ENCODE assay signal across 22 cellular contexts in the genomic region with DNA sequence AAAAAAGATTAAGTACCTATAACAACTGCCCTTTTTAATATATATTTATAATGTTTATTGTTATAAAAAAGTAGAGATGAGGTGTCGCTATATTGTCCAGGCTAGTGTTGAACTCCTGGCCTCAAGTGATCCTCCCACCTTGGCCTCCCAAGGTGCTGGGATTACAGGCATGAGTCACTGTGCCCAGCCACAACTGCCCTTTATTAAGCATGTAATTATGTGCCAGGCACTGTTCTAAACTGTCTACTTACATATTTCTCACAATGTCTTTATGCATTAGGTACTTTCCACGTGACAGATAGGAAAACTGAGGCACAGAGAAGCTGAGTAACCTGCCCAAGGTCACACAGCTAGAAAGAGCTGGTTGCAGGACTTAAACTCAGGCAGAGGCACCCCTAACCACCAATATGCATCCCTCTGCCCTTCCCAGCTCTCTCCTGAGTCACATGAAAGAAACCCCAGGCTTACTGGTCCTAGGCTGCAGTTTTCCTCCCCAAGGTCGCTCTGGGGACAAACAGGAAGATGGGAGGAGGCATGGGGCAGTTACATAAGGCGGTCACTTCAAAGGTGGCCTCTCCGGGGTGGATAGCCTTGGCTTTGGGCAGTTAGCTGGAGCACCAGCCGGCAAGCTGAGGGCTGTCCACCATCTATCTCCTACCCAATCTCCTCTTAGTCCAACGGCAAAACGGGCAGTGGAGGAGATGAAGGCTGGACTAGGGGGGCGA. TPM values are rescaled to one million over a fixed set of nuclear protein-coding genes. Genes with fewer than 3 reads are reported as not detected.
DNase-seq lines count a peak whose midpoint lies in the region; ATAC-seq, FAIRE-seq and TF ChIP-seq lines count a peak whose summit lies in the region.
"Had no signal": no experiment of that assay in that cellular context is flagged by ENCODE, and none has a peak within 500 bp of the region (broad histone marks: within the 10 kb centered on the region; RNA-seq: fewer than 3 reads in every experiment).

No MANE protein-coding gene starts in this region.

- no peaks in the 10 kb centered on the region for H3K79me2 ChIP-seq in HepG2 (ENCODE audit: insufficient read depth, low read length)

- DNase-seq in WTC11 (ENCODE audit: low spot score) (no peak), HepG2 (ENCODE audit: low spot score) (peak; percentile 96), neuronal stem cell (ENCODE audit: low spot score) (no peak), NCI-H345 treated with DMSO at 0.1 percent for 48 hours (lab: John Stamatoyannopoulos, UW; ENCODE audit: unreplicated experiment) (no peak), vagina (ENCODE audit: extremely low spot score in 2 of 2) (no peak)
- DNase-seq in stimulated activated naive B cell treated with anti-CD40 and anti-IgM and Interleukin-4, amounts not matched to agents 10 μg/mL and 1 μg/mL and 100 μg/mL, for 72 hours = no peak
- no peak for DNase-seq in activated naive CD4-positive, alpha-beta T cell treated with anti-CD3 and anti-CD28 coated beads for 36 hours
- DNase-seq: C1 segment of cervical spinal cord; Calu3; CD4-positive, alpha-beta memory T cell; COR-L47; DMS53; DMS79 treated with DMSO at 0.1 percent for 48 hours; GF-D8; GM23248; H7; HCEC 1CT had no signal

- H3K27ac Mint-ChIP-seq in WTC11 = no peak overlapping the region
- H3K27ac Mint-ChIP-seq in stimulated activated naive B cell treated with anti-CD40 and anti-IgM and Interleukin-4, amounts not matched to agents 10 μg/mL and 1 μg/mL and 100 μg/mL, for 72 hours = peak overlapping the region; percentile 22
- H3K27ac Mint-ChIP-seq in activated naive CD4-positive, alpha-beta T cell treated with anti-CD3 and anti-CD28 coated beads for 36 hours = no peak overlapping the region

- no peak overlapping the region for H3K4me3 ChIP-seq in HepG2 (replicated peaks in 1 of 3; ENCODE audit: insufficient read depth in 1 of 3, low read depth in 2 of 3, low read length in 3 of 3)
- no peak overlapping the region for H3K4me3 ChIP-seq in neuronal stem cell (ENCODE audit: low read length in 2 of 2)
- no peak overlapping the region for H3K4me3 ChIP-seq in vagina
- H3K4me3 ChIP-seq: GM23248 had no signal

- TF ChIP-seq CTCF in WTC11 (IDR thresholded peaks at IDR 0.05) (no peak), HepG2 (CRISPR knock-in tag; IDR thresholded peaks at IDR 0.05) (peak; percentile 27; the same call in 1 of the 2 replicates), vagina (IDR thresholded peaks at IDR 0.05) (no peak)

- intact Hi-C loops in HepG2 (cut with micrococcal nuclease; ENCODE audit: unreplicated experiment) = no loop called here
- intact Hi-C loops in activated naive CD4-positive, alpha-beta T cell treated with anti-CD3 and anti-CD28 coated beads for 36 hours (cut with micrococcal nuclease) = no loop called here
- intact Hi-C loops in vagina (cut with DNase I) = no loop called here

- no TSS peak for BruUV-seq in HepG2 (replicated peaks; lab: Mats Ljungman, UMichigan)

- H3K27ac ChIP-seq in HepG2 (ENCODE audit: extremely low read length, insufficient read depth, low read length) (peak overlapping the region; percentile 32), neuronal stem cell (replicated peaks; ENCODE audit: low read length) (no peak overlapping the region), vagina (no peak overlapping the region)
- H3K27ac ChIP-seq: GM23248 had no signal

- H3K36me3 ChIP-seq in HepG2 (replicated peaks in 1 of 2; ENCODE audit: control insufficient read depth in 1 of 2, insufficient read depth in 2 of 2, low read length in 2 of 2) (no peaks in the 10 kb centered on the region), neuronal stem cell (replicated peaks in 1 of 2; ENCODE audit: control insufficient read depth in 2 of 2, insufficient read depth in 2 of 2, low read length in 2 of 2) (no peaks in the 10 kb centered on the region), vagina (no peaks in the 10 kb centered on the region)

- CTCF ChIA-PET in WTC11 (lab: Charles Lee) = no interaction called here
- CTCF ChIA-PET in HepG2 (lab: Yijun Ruan, JAX; ENCODE audit: low intra/inter-chr PET ratio, low total read pairs) = no interaction called here
- CTCF ChIA-PET in activated naive CD4-positive, alpha-beta T cell treated with anti-CD3 and anti-CD28 coated beads for 36 hours (lab: Charles Lee) = no interaction called here

- H4K8ac ChIP-seq in neuronal stem cell (ENCODE audit: low read depth, low read length) = no peak overlapping the region

- H3K36me3 Mint-ChIP-seq in WTC11 = no peaks in the 10 kb centered on the region
- no peaks in the 10 kb centered on the region for H3K36me3 Mint-ChIP-seq in stimulated activated naive B cell treated with anti-CD40 and anti-IgM and Interleukin-4, amounts not matched to agents 10 μg/mL and 1 μg/mL and 100 μg/mL, for 72 hours
- no peaks in the 10 kb centered on the region for H3K36me3 Mint-ChIP-seq in activated naive CD4-positive, alpha-beta T cell treated with anti-CD3 and anti-CD28 coated beads for 36 hours (ENCODE audit: low read depth)
- H3K36me3 Mint-ChIP-seq: CD4-positive, alpha-beta memory T cell had no signal

- H3K27me3 Mint-ChIP-seq in WTC11 (ENCODE audit: low read depth) = peaks cover 48% of the 10 kb centered on the region
- H3K27me3 Mint-ChIP-seq in stimulated activated naive B cell treated with anti-CD40 and anti-IgM and Interleukin-4, amounts not matched to agents 10 μg/mL and 1 μg/mL and 100 μg/mL, for 72 hours = peaks cover 38 to 46% of the 10 kb centered on the region in 2 donors
- peaks cover 47% of the 10 kb centered on the region for H3K27me3 Mint-ChIP-seq in activated naive CD4-positive, alpha-beta T cell treated with anti-CD3 and anti-CD28 coated beads for 36 hours (ENCODE audit: low read depth)

- H3K79me1 ChIP-seq in neuronal stem cell (ENCODE audit: low read depth, low read length) = no peaks in the 10 kb centered on the region

- H3K4me2 ChIP-seq in HepG2 (ENCODE audit: low read depth, low read length) (peak overlapping the region; percentile 10; the same call in 1 of the 2 replicates), neuronal stem cell (ENCODE audit: insufficient read depth, low read length, poor library complexity, severe bottlenecking) (no peak overlapping the region)

- H2BK120ac ChIP-seq in neuronal stem cell (ENCODE audit: low read depth, low read length) = no peak overlapping the region

- WGBS in HepG2 (ENCODE audit: low lambda C conversion rate) = 18% methylated on average over 9 of the region's 9 CpGs
- no CpG with 5 or more reads among the region's 9 CpGs for WGBS in neuronal stem cell (ENCODE audit: extremely low coverage in 2 of 2, insufficient read length in 2 of 2, insufficient replicate concordance in 1 of 2), 2 donors

- H3K4me1 Mint-ChIP-seq in WTC11 = peaks cover 25% of the 10 kb centered on the region
- H3K4me1 Mint-ChIP-seq in stimulated activated naive B cell treated with anti-CD40 and anti-IgM and Interleukin-4, amounts not matched to agents 10 μg/mL and 1 μg/mL and 100 μg/mL, for 72 hours = no peaks in the 10 kb centered on the region
- peaks cover 2% of the 10 kb centered on the region for H3K4me1 Mint-ChIP-seq in activated naive CD4-positive, alpha-beta T cell treated with anti-CD3 and anti-CD28 coated beads for 36 hours (ENCODE audit: low read depth)

- no peaks in the 10 kb centered on the region for H3K27me3 ChIP-seq in HepG2 (ENCODE audit: control insufficient read depth in 1 of 2, insufficient read depth in 2 of 2, low read length in 2 of 2)
- peaks cover 12 to 36% (median 26%) of the 10 kb centered on the region in 3 experiments for H3K27me3 ChIP-seq in neuronal stem cell (ENCODE audit: control insufficient read depth in 3 of 3, insufficient read depth in 3 of 3, low read depth in 1 of 3, low read length in 3 of 3)
- no peaks in the 10 kb centered on the region for H3K27me3 ChIP-seq in vagina

- H2BK5ac ChIP-seq in neuronal stem cell (ENCODE audit: low read length) = no peak overlapping the region

- no peak overlapping the region for H4K91ac ChIP-seq in neuronal stem cell (ENCODE audit: low read depth, low read length, poor library complexity)

- no peak overlapping the region for H3K4ac ChIP-seq in neuronal stem cell (ENCODE audit: low read length)

- ATAC-seq in WTC11 (no peak), HepG2 (peak; percentile 93), GM19351 (IDR thresholded peaks at IDR 0.05; ENCODE audit: unreplicated experiment) (no peak)
- ATAC-seq in stimulated activated naive B cell treated with anti-CD40 and anti-IgM and Interleukin-4, amounts not matched to agents 10 μg/mL and 1 μg/mL and 100 μg/mL, for 72 hours (replicated peaks) = no peak

- no peak overlapping the region for H3K14ac ChIP-seq in neuronal stem cell (ENCODE audit: low read length)

- H3K9me3 ChIP-seq in HepG2 (ENCODE audit: low read length) (no peaks in the 10 kb centered on the region), neuronal stem cell (replicated peaks in 1 of 2; ENCODE audit: control insufficient read depth in 2 of 2, insufficient read depth in 1 of 2, low read depth in 1 of 2, low read length in 2 of 2) (peaks cover 0 to 8% of the 10 kb centered on the region in 2 donors), vagina (no peaks in the 10 kb centered on the region)

- H3K23ac ChIP-seq in neuronal stem cell (ENCODE audit: low read depth, low read length, poor library complexity) = no peak overlapping the region

- no peak overlapping the region for H3K4me3 Mint-ChIP-seq in WTC11
- H3K4me3 Mint-ChIP-seq in stimulated activated naive B cell treated with anti-CD40 and anti-IgM and Interleukin-4, amounts not matched to agents 10 μg/mL and 1 μg/mL and 100 μg/mL, for 72 hours = no peak overlapping the region
- H3K4me3 Mint-ChIP-seq in activated naive CD4-positive, alpha-beta T cell treated with anti-CD3 and anti-CD28 coated beads for 36 hours = no peak overlapping the region
- H3K4me3 Mint-ChIP-seq: CD4-positive, alpha-beta memory T cell had no signal

- FAIRE-seq in HepG2 (lab: Jason Lieb, UNC) = peak; percentile 97
- FAIRE-seq: GM12891, GM18507, H1 had no signal

- H2AK5ac ChIP-seq in neuronal stem cell (ENCODE audit: low read depth, low read length) = peak overlapping the region; percentile 53

- H3K4me1 ChIP-seq in HepG2 (ENCODE audit: insufficient read depth, low read length) = peaks cover 39% of the 10 kb centered on the region
- H3K4me1 ChIP-seq in neuronal stem cell (ENCODE audit: control insufficient read depth in 2 of 2, insufficient read depth in 1 of 2, low read depth in 1 of 2, low read length in 2 of 2) = peaks cover 0 to 2% of the 10 kb centered on the region in 2 donors
- no peaks in the 10 kb centered on the region for H3K4me1 ChIP-seq in vagina

- no peak for TF ChIP-seq POLR2A in HepG2 (IDR thresholded peaks at IDR 0.05; ENCODE audit: insufficient read depth in 1 of 2, low read depth in 2 of 2, low read length in 2 of 2)
- no peak for TF ChIP-seq POLR2A in vagina (IDR thresholded peaks at IDR 0.05)

- H2BK12ac ChIP-seq in neuronal stem cell (ENCODE audit: low read length) = no peak overlapping the region

- TF ChIP-seq EP300 in HepG2 (IDR thresholded peaks at IDR 0.05; ENCODE audit: low read depth in 2 of 2, low read length in 2 of 2) (peak in 1 of 2 experiments; percentile 85; a peak in 2 of 4 replicates), HepG2 (CRISPR knock-in tag; IDR thresholded peaks at IDR 0.05; ENCODE audit: borderline replicate concordance) (peak; percentile 88)

- in situ Hi-C loops in HepG2 (cut with HindIII; ENCODE audit: extremely low pct_ligation_motif_present, low pct_unique_long_range_greater_than_20kb) = no loop called here

- H3K9ac ChIP-seq in HepG2 (ENCODE audit: insufficient read depth, low read depth, low read length) = no peak overlapping the region
- H3K9ac ChIP-seq in neuronal stem cell (ENCODE audit: low read depth, low read length, poor library complexity) = no peak overlapping the region
- H3K9ac ChIP-seq: GM23248 had no signal

- H3K18ac ChIP-seq in neuronal stem cell (ENCODE audit: low read length) = no peak overlapping the region

- H3K9me3 Mint-ChIP-seq in WTC11 = no peaks in the 10 kb centered on the region
- H3K9me3 Mint-ChIP-seq in stimulated activated naive B cell treated with anti-CD40 and anti-IgM and Interleukin-4, amounts not matched to agents 10 μg/mL and 1 μg/mL and 100 μg/mL, for 72 hours = no peaks in the 10 kb centered on the region
- H3K9me3 Mint-ChIP-seq in activated naive CD4-positive, alpha-beta T cell treated with anti-CD3 and anti-CD28 coated beads for 36 hours = no peaks in the 10 kb centered on the region

- POLR2A ChIA-PET in WTC11 (lab: Charles Lee) = interaction anchor here (0.7 kb wide), 1 partner anchor 1133 kb away, joined by 4 read pairs; no protein-coding TSS in a partner anchor
- POLR2A ChIA-PET in HepG2 (lab: Yijun Ruan, JAX) = interaction anchor here (1.2 to 2.4 kb wide), 4 partner anchors 26 to 69 kb away, joined by 3 to 20 read pairs (median 7); partner anchors contain the start of gene TBX3

- H2AFZ ChIP-seq in HepG2 (ENCODE audit: low read length) = no peak overlapping the region
- no peak overlapping the region for H2AFZ ChIP-seq in neuronal stem cell (ENCODE audit: low read length)
- H2AFZ ChIP-seq: GM23248 had no signal

- no peak for TF ChIP-seq RAD21 in HepG2 (CRISPR knock-in tag; IDR thresholded peaks at IDR 0.05)

- no peaks in the 10 kb centered on the region for H4K20me1 ChIP-seq in HepG2 (ENCODE audit: insufficient read depth, low read length)

- H2BK15ac ChIP-seq in neuronal stem cell (ENCODE audit: low read length) = no peak overlapping the region

RNA-seq across cellular contexts. Expression of gene TBX3, which starts 54.6 kb away (rescaled TPM):
- total RNA-seq in WTC11 (2021) (0.89 to 2.2 TPM (median 0.92 TPM) in 3 replicates), HepG2 (2016; rRNA removed; fragmentation: Illumina TruSeq; extraction: Trizol) (17.2 and 27.1 TPM in 2 replicates), vagina (57.0 TPM)
- 3.5 and 4.1 TPM in 2 replicates for total RNA-seq in HepG2 (2016; cell fraction: cytosol; rRNA removed; fragmentation: Illumina TruSeq; extraction: Trizol; ENCODE audit: low read depth)
- total RNA-seq in HepG2 (2016; cell fraction: insoluble cytoplasmic fraction; rRNA removed; fragmentation: Illumina TruSeq; extraction: Trizol) = 13.7 and 27.3 TPM in 2 replicates
- 9.0 and 9.4 TPM in 2 replicates for total RNA-seq in HepG2 (2016; cell fraction: membrane; rRNA removed; fragmentation: Illumina TruSeq; extraction: Trizol)
- 39.2 and 46.8 TPM in 2 replicates for total RNA-seq in HepG2 (2016; cell fraction: nucleus; rRNA removed; fragmentation: Illumina TruSeq; extraction: Trizol)
- 38.1 and 42.4 TPM in 2 replicates for polyA plus RNA-seq in HepG2 (2011; rRNA removed)
- polyA plus RNA-seq in HepG2 (2011; cell fraction: cytosol; rRNA removed) = 12.5 and 15.0 TPM in 2 replicates
- 179 and 200 TPM in 2 replicates for polyA plus RNA-seq in HepG2 (2011; cell fraction: nucleus; rRNA removed)
- 34.8 and 37.9 TPM in 2 replicates for polyA plus RNA-seq in HepG2 (2012)
- polyA plus RNA-seq in HepG2 (2016; cell fraction: cytosol; fragmentation: Illumina TruSeq; extraction: Trizol; ENCODE audit: low read depth) = 1.0 and 1.1 TPM in 2 replicates
- 16.8 and 21.4 TPM in 2 replicates for polyA plus RNA-seq in HepG2 (2016; cell fraction: insoluble cytoplasmic fraction; fragmentation: Illumina TruSeq; extraction: Trizol; ENCODE audit: low read depth)
- 3.9 and 4.1 TPM in 2 replicates for polyA plus RNA-seq in HepG2 (2016; cell fraction: membrane; fragmentation: Illumina TruSeq; extraction: Trizol; ENCODE audit: low read depth)
- polyA plus RNA-seq in HepG2 (2016; cell fraction: nucleus; fragmentation: Illumina TruSeq; extraction: Trizol; ENCODE audit: insufficient read depth, low read depth) = 123 and 124 TPM in 2 replicates
- 41.2 and 72.3 TPM in 2 replicates for polyA minus RNA-seq in HepG2 (2011; rRNA and poly(A)+ RNA removed; ENCODE audit: low replicate concordance)
- polyA minus RNA-seq in HepG2 (2011; cell fraction: cytosol; rRNA and poly(A)+ RNA removed) = 22.2 and 24.4 TPM in 2 replicates
- 128 and 133 TPM in 2 replicates for polyA minus RNA-seq in HepG2 (2011; cell fraction: nucleus; rRNA and poly(A)+ RNA removed)
- polyA plus RNA-seq in neuronal stem cell (2013, experiment 1 of 2) = not detected
- not detected for polyA plus RNA-seq in neuronal stem cell (2013, experiment 2 of 2)
- total RNA-seq in activated naive CD4-positive, alpha-beta T cell treated with anti-CD3 and anti-CD28 coated beads for 36 hours = not detected
- total RNA-seq: CD4-positive, alpha-beta memory T cell; G401 had no signal
- polyA plus RNA-seq: CD4-positive, alpha-beta memory T cell had no signal

Comparison
In these comparisons a context has a peak if more than half of its experiments do, and no peak if none do; other contexts are left out.
1. Of the 50 proteins assayed by ChIP-seq in both HepG2 and WTC11: peak only in HepG2: ATF2, CBFB, CTCF, ESRRA, ETV6, FOXJ3 and 13 more; only in WTC11: none; in both: GABPB1; in neither: 26; mixed calls (peak in some experiments, not most) for 4.